Comparison of ENCODE assay signal across 15 cellular contexts in the genomic region with DNA sequence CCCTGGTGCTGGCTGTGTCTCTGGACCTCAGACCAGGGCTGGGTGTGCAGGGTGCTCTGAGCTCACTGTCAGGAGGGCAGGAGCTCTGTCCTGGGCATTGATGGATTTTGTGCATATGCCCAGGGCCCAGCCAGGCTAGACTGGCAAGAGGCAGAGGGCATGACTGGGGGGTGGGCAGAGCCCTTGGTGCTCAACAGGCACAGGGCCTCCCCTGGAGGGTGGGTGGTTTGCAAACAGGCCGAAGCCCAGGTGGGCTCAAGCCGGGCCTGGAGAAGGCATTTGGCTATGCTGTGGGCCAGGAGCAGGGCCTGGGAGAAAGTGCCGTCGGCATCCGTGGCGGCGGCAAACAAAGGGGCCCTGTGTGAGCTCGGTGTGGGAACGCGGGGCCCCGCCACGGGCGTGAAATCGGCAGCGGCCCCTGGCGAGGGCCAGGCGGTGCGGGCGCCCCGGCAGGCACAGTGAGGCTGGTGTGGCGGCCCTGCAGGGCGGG. TPM values are rescaled to one million over a fixed set of nuclear protein-coding genes. Genes with fewer than 3 reads are reported as not detected.
DNase-seq lines count a peak whose midpoint lies in the region; ATAC-seq, FAIRE-seq and TF ChIP-seq lines count a peak whose summit lies in the region.
"Had no signal": no experiment of that assay in that cellular context is flagged by ENCODE, and none has a peak within 500 bp of the region (broad histone marks: within the 10 kb centered on the region; RNA-seq: fewer than 3 reads in every experiment).

No MANE protein-coding gene starts in this region.

- RAD21 ChIA-PET in HCT116 (lab: Charles Lee; ENCODE audit: low non-redundant PET in 1 of 2, low total read pairs in 2 of 2, uncharacterized antibody in 2 of 2, unreplicated experiment in 2 of 2) = no interaction called here

- BruUV-seq in HCT116 (replicated peaks; lab: Mats Ljungman, UMichigan) = no TSS peak

- peak overlapping the region; percentile 99 for H3K4me2 ChIP-seq in BLaER1
- H3K4me2 ChIP-seq in HCT116 (ENCODE audit: low read length) = no peak overlapping the region

- 53 to 67% methylated on average over 16 to 22 of the region's 22 CpGs for WGBS in esophagus, 2 donors
- WGBS in ovary, 3 donors = 92 to 95% (median 93%) methylated on average over 20 to 22 of the region's 22 CpGs

- peaks cover 4% of the 10 kb centered on the region for H3K36me3 ChIP-seq in BLaER1
- no peaks in the 10 kb centered on the region for H3K36me3 ChIP-seq in HCT116 (ENCODE audit: control insufficient read depth in 1 of 2, insufficient read depth in 2 of 2, low read length in 2 of 2)
- H3K36me3 ChIP-seq in esophagus (ENCODE audit: control insufficient read depth in 2 of 2, insufficient read depth in 2 of 2, low read length in 1 of 2) = peaks cover 0 to 2% of the 10 kb centered on the region in 2 donors
- no peaks in the 10 kb centered on the region for H3K36me3 ChIP-seq in ovary
- H3K36me3 ChIP-seq: left lung had no signal

- H3K9me2 ChIP-seq in HCT116 (ENCODE audit: insufficient read depth) = no peaks in the 10 kb centered on the region

- H3K4me3 ChIP-seq in BLaER1 = no peak overlapping the region
- no peak overlapping the region for H3K4me3 ChIP-seq in HCT116 (replicated peaks in 1 of 2; ENCODE audit: low read depth in 1 of 2, low read length in 2 of 2)
- no peak overlapping the region for H3K4me3 ChIP-seq in esophagus (ENCODE audit: low read depth in 1 of 2, low read length in 2 of 2)
- no peak overlapping the region for H3K4me3 ChIP-seq in ovary
- H3K4me3 ChIP-seq: left lung had no signal

- CTCF ChIA-PET in HCT116 (lab: Charles Lee) = no interaction called here

- H3K27ac ChIP-seq in BLaER1 = peak overlapping the region; percentile 82
- H3K27ac ChIP-seq in HCT116 (ENCODE audit: low read depth, low read length) = peak overlapping the region; percentile 32; the same call in 1 of the 2 replicates
- H3K27ac ChIP-seq in esophagus (ENCODE audit: low read depth in 2 of 2, low read length in 1 of 2) = peak overlapping the region; percentile 86 to 91
- H3K27ac ChIP-seq in ovary = no peak overlapping the region

- DNase-seq in HCT116 (ENCODE audit: low read depth, low spot score) (no peak), ovary (peak in 3 of 5 donors; percentile 11 to 40 (median 26)), NCI-H1694 treated with DMSO at 0.1 percent for 48 hours (lab: John Stamatoyannopoulos, UW) (no peak), RCC 7860 (ENCODE audit: low spot score) (no peak), LoVo (ENCODE audit: low spot score) (no peak)
- DNase-seq in stimulated activated naive CD4-positive, alpha-beta T cell (lab: John Stamatoyannopoulos, UW) = no peak
- DNase-seq: amniotic stem cell; CD4-positive, alpha-beta memory T cell; effector CD8-positive, alpha-beta T cell; NCI-H1694; stimulated activated CD4-positive, alpha-beta T cell treated with anti-CD3 and anti-CD28 coated beads, Interleukin-4, amount 100 ng/mL, for 1 hour had no signal

- H3K4me1 ChIP-seq in BLaER1 (peaks cover 82% of the 10 kb centered on the region), HCT116 (ENCODE audit: control insufficient read depth in 1 of 2, insufficient read depth in 2 of 2, low read length in 2 of 2) (peaks cover 11 to 49% of the 10 kb centered on the region in 2 experiments), esophagus (ENCODE audit: control insufficient read depth in 2 of 2, insufficient read depth in 2 of 2, low read length in 1 of 2) (peaks cover 10 to 46% of the 10 kb centered on the region in 2 donors), ovary (ENCODE audit: insufficient read depth) (peaks cover 19% of the 10 kb centered on the region)

- no peak for TF ChIP-seq RAD21 in HCT116 (IDR thresholded peaks at IDR 0.05; ENCODE audit: low read depth)

- ATAC-seq in HCT116 = no peak
- ATAC-seq: left lung had no signal

- no peak for TF ChIP-seq EP300 in ovary (IDR thresholded peaks at IDR 0.05)

- H4K20me1 ChIP-seq in BLaER1 (peaks cover 28% of the 10 kb centered on the region), HCT116 (ENCODE audit: insufficient read depth) (peaks cover 2% of the 10 kb centered on the region; the same call in 1 of the 2 replicates)

- H3K27me3 ChIP-seq in BLaER1 (peaks cover 28% of the 10 kb centered on the region), HCT116 (ENCODE audit: insufficient read depth, low read length) (no peaks in the 10 kb centered on the region), esophagus (ENCODE audit: control insufficient read depth in 1 of 2, insufficient read depth in 2 of 2, low read length in 2 of 2) (no peaks in the 10 kb centered on the region), ovary (peaks cover 5% of the 10 kb centered on the region)

- FAIRE-seq in RCC 7860 (lab: Jason Lieb, UNC) = no peak

- 0 out of 2 replicates have a peak overlapping the region, but pooled peaks have one; percentile 9 for H3K9ac ChIP-seq in BLaER1
- no peak overlapping the region for H3K9ac ChIP-seq in HCT116 (ENCODE audit: low read length)

- TF ChIP-seq CTCF in HCT116 (IDR thresholded peaks at IDR 0.05 in 2 of 3, conservative IDR thresholded peaks at IDR 0.05 in 1 of 3; ENCODE audit: borderline replicate concordance in 1 of 3, insufficient read depth in 1 of 3, low read depth in 2 of 3, low read length in 2 of 3) = no peak
- TF ChIP-seq CTCF in ovary (IDR thresholded peaks at IDR 0.05) = no peak

- no peak for TF ChIP-seq POLR2A in HCT116 (IDR thresholded peaks at IDR 0.05; ENCODE audit: borderline replicate concordance, extremely low read depth, insufficient read depth, insufficient read length)
- TF ChIP-seq POLR2A in ovary (IDR thresholded peaks at IDR 0.05) = no peak

- H3K79me2 ChIP-seq in HCT116 (ENCODE audit: insufficient read depth, low read length) = peaks cover 17% of the 10 kb centered on the region

- intact Hi-C loops in HCT116 (cut with micrococcal nuclease) (no loop called here), ovary (cut with DNase I) (loop anchor here in 2 of 4 donors (5.0 kb wide), 2 partner anchors 103 to 143 kb away; no protein-coding TSS in a partner anchor)

- POLR2A ChIA-PET in HCT116 (lab: Charles Lee) = no interaction called here

- no peak overlapping the region for H2AFZ ChIP-seq in HCT116 (ENCODE audit: low read depth, low read length, poor library complexity, severe bottlenecking)

- H3K9me3 ChIP-seq in BLaER1 (no peaks in the 10 kb centered on the region), HCT116 (ENCODE audit: control insufficient read depth in 1 of 2, insufficient read depth in 1 of 2, low read depth in 1 of 2, low read length in 2 of 2) (no peaks in the 10 kb centered on the region), esophagus (ENCODE audit: control insufficient read depth in 2 of 2, insufficient read depth in 1 of 2, low read depth in 1 of 2, low read length in 1 of 2) (no peaks in the 10 kb centered on the region), ovary (no peaks in the 10 kb centered on the region)
- H3K9me3 ChIP-seq: left lung had no signal

TF ChIP-seq in HCT116, 20 proteins besides CTCF, POLR2A, EP300 and RAD21 (continues in another document):
- no peak for TF ChIP-seq FOSL1 (IDR thresholded peaks at IDR 0.05; ENCODE audit: low read depth)
- TF ChIP-seq EZH2 (IDR thresholded peaks at IDR 0.05) = no peak
- TF ChIP-seq EZH2phosphoT487 (IDR thresholded peaks at IDR 0.05; ENCODE audit: borderline replicate concordance) = no peak
- TF ChIP-seq ZFX (IDR thresholded peaks at IDR 0.05) = no peak
- TF ChIP-seq CBX3 (IDR thresholded peaks at IDR 0.05; ENCODE audit: low read depth) = no peak
- TF ChIP-seq SIN3A (IDR thresholded peaks at IDR 0.05; ENCODE audit: low read depth) = no peak
- TF ChIP-seq, protein P1, sequence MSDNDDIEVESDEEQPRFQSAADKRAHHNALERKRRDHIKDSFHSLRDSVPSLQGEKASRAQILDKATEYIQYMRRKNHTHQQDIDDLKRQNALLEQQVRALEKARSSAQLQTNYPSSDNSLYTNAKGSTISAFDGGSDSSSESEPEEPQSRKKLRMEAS (IDR thresholded peaks at IDR 0.05) = no peak
- TF ChIP-seq TCF7L2 (IDR thresholded peaks at IDR 0.05; ENCODE audit: borderline replicate concordance, extremely low read depth, insufficient read depth, insufficient read length) = no peak
- no peak for TF ChIP-seq JUND (IDR thresholded peaks at IDR 0.05)
- no peak for TF ChIP-seq SP1 (IDR thresholded peaks at IDR 0.05; ENCODE audit: low read depth)
- TF ChIP-seq ZNF274 (IDR thresholded peaks at IDR 0.05; ENCODE audit: low read depth, low read length) = no peak
- no peak for TF ChIP-seq YY1 (IDR thresholded peaks at IDR 0.05; ENCODE audit: extremely low read depth, insufficient replicate concordance, low read depth, low read length)
- no peak for TF ChIP-seq EGR1 (IDR thresholded peaks at IDR 0.05; ENCODE audit: low read depth)
- no peak for TF ChIP-seq POLR2AphosphoS5 (IDR thresholded peaks at IDR 0.05; ENCODE audit: low read depth, low read length)
- TF ChIP-seq ELF1 (IDR thresholded peaks at IDR 0.05; ENCODE audit: borderline replicate concordance, low read depth) = no peak

RNA-seq across cellular contexts. Expression of gene NRARP, which starts 1.9 kb away (rescaled TPM):
- total RNA-seq in HCT116 (2021; ENCODE audit: unreplicated experiment) (22.2 TPM), ovary (10 to 100 TPM in 1 of 7 donors, 1 to 10 TPM in 6; 1.3 to 13.8 (median 4.6) TPM)
- 5.9 and 7.2 TPM in 2 replicates for polyA plus RNA-seq in HCT116 (2012)
- polyA plus RNA-seq in esophagus (1 to 10 TPM; 1.6 to 7.8 TPM), ovary (1 to 10 TPM; 2.6 to 3.4 TPM)
- polyA plus RNA-seq: CD4-positive, alpha-beta memory T cell had no signal

RNA-seq across cellular contexts. Expression of gene TOR4A, which starts 26.4 kb away (rescaled TPM):
- 34.0 TPM for total RNA-seq in HCT116 (2021; ENCODE audit: unreplicated experiment)
- polyA plus RNA-seq in HCT116 (2012) = 21.6 and 22.8 TPM in 2 replicates
- polyA plus RNA-seq in esophagus = 1 to 10 TPM; 1.5 to 4.3 TPM
- total RNA-seq in ovary = 10 to 100 TPM in 4 of 7 donors, 1 to 10 TPM in 3; 6.4 to 16.3 (median 11.2) TPM
- polyA plus RNA-seq in ovary = 1 to 10 TPM in 1 of 2 donors, under 1 TPM in 1; 0.85 to 5.3 TPM

RNA-seq across cellular contexts. Expression of gene NELFB, which starts 48.8 kb away (rescaled TPM):
- 86.4 TPM for total RNA-seq in HCT116 (2021; ENCODE audit: unreplicated experiment)
- polyA plus RNA-seq in HCT116 (2012) = 85.5 and 92.1 TPM in 2 replicates
- 10 to 100 TPM; 31.7 to 34.7 TPM for polyA plus RNA-seq in esophagus
- total RNA-seq in ovary = 10 to 100 TPM; 20.3 to 56.6 (median 44.5) TPM
- 10 to 100 TPM; 10.9 to 50.8 TPM for polyA plus RNA-seq in ovary

RNA-seq across cellular contexts. Expression of gene STPG3, which starts 52.9 kb away (rescaled TPM):
- total RNA-seq in HCT116 (2021; ENCODE audit: unreplicated experiment) (not detected), ovary (not detected)
- 0.40 TPM in 2 replicates for polyA plus RNA-seq in HCT116 (2012)
- polyA plus RNA-seq in esophagus (not detected), ovary (not detected)
- total RNA-seq: CD4-positive, alpha-beta memory T cell; left lung; posterior vena cava had no signal
- polyA plus RNA-seq: CD4-positive, alpha-beta memory T cell had no signal

Comparison
In these comparisons a context has a peak if more than half of its experiments do, and no peak if none do; other contexts are left out.
1. H3K27ac ChIP-seq: peak in BLaER1 (single experiment), HCT116 (single experiment) and esophagus (2 of 2); none in ovary (0 of 2).
2. DNase-seq: peak in ovary (3 of 5); none in HCT116 (single experiment), NCI-H1694 treated with DMSO at 0.1 percent for 48 hours (single experiment), stimulated activated naive CD4-positive, alpha-beta T cell (0 of 6), RCC 7860 (single experiment) and LoVo (single experiment).